ENCODE assay signal across 29 cellular contexts in genomic region chr4:111540661-111541060, GRCh38.
"Had no signal": no experiment of that assay in that cellular context is flagged by ENCODE, and none has a peak within 500 bp of the region (broad histone marks: within the 10 kb centered on the region; RNA-seq: fewer than 3 reads in every experiment).

No MANE protein-coding gene starts in this region.

- H3K4me3 ChIP-seq: body of pancreas, breast epithelium had no signal

- DNase-seq: activated B cell treated with CpG ODN at 0.5 μM for 24 hours; activated CD4-positive, alpha-beta memory T cell treated with anti-CD3 and anti-CD28 coated beads, Interleukin-2, amount 10 ng/mL, durations not matched to agents 7 days and 5 days; activated CD4-positive, alpha-beta T cell treated with anti-CD3 and anti-CD28 coated beads for 4 hours; activated CD4-positive, alpha-beta T cell treated with anti-CD3 and anti-CD28 coated beads, Interleukin-2, amount 10 ng/mL, durations not matched to agents 24 days and 14 days; activated CD4-positive, alpha-beta T cell treated with anti-CD3 and anti-CD28 coated beads, Interleukin-2, amount 50 U/mL, for 1 hour; activated CD4-positive, alpha-beta T cell treated with anti-CD3 and anti-CD28 coated beads, Interleukin-2, amount 50 U/mL, for 48 hours; activated CD4-positive, CD25-positive, alpha-beta regulatory T cell treated with anti-CD3 and anti-CD28 coated beads, Interleukin-2, amount 50 U/mL, for 72 hours; activated CD8-positive, alpha-beta memory T cell treated with anti-CD3 and anti-CD28 coated beads for 24 hours; activated CD8-positive, alpha-beta memory T cell treated with anti-CD3 and anti-CD28 coated beads, Interleukin-2, amount 10 ng/mL, durations not matched to agents 7 days and 5 days; activated CD8-positive, alpha-beta memory T cell treated with anti-CD3 and anti-CD28 coated beads, Interleukin-2, amount 50 U/mL, for 48 hours; activated CD8-positive, alpha-beta T cell treated with anti-CD3 and anti-CD28 coated beads, Interleukin-2, amount 10 ng/mL, durations not matched to agents 7 days and 5 days; activated effector memory CD4-positive, alpha-beta T cell treated with Interleukin-2 at 50 U/mL for 16 hours; activated gamma-delta T cell; activated naive CD4-positive, alpha-beta T cell treated with anti-CD3 and anti-CD28 coated beads, Interleukin-2, amount 10 ng/mL, durations not matched to agents 7 days and 5 days; activated naive CD4-positive, alpha-beta T cell treated with Interleukin-2 at 50 U/mL for 16 hours; activated naive CD8-positive, alpha-beta T cell treated with anti-CD3 and anti-CD28 coated beads, Interleukin-2, amount 10 ng/mL, durations not matched to agents 7 days and 5 days; activated naive CD8-positive, alpha-beta T cell treated with anti-CD3 and anti-CD28 coated beads, Interleukin-2, amount 50 U/mL, for 24 hours; activated T-cell treated with anti-CD3 and anti-CD28 coated beads, Interleukin-2, amount 50 U/mL, for 24 hours; activated T-cell treated with anti-CD3 and anti-CD28 coated beads, Interleukin-2, amount 50 U/mL, for 48 hours; amniotic stem cell; aorta; body of pancreas; brain microvascular endothelial cell; central memory CD4-positive, alpha-beta T cell; T-helper 1 cell; T-helper 2 cell; T-helper 9 cell had no signal

- H3K9me3 ChIP-seq: body of pancreas, breast epithelium had no signal

- H3K36me3 ChIP-seq: brain microvascular endothelial cell, breast epithelium had no signal

- ATAC-seq: activated CD8-positive, alpha-beta memory T cell treated with anti-CD3 and anti-CD28 coated beads, Interleukin-2, amount 10 ng/mL, durations not matched to agents 7 days and 5 days; activated CD8-positive, alpha-beta T cell treated with anti-CD3 and anti-CD28 coated beads, Interleukin-2, amount 10 ng/mL, durations not matched to agents 7 days and 5 days; activated naive CD8-positive, alpha-beta T cell treated with anti-CD3 and anti-CD28 coated beads, Interleukin-2, amount 50 U/mL, for 24 hours; body of pancreas had no signal

- H3K27me3 ChIP-seq: body of pancreas, brain microvascular endothelial cell, breast epithelium had no signal

- H3K27ac ChIP-seq: body of pancreas, brain microvascular endothelial cell, breast epithelium, VCaP had no signal

- H3K4me1 ChIP-seq: body of pancreas, breast epithelium had no signal
